1 cellular context compared by ENCODE assay signal in the genomic region with DNA sequence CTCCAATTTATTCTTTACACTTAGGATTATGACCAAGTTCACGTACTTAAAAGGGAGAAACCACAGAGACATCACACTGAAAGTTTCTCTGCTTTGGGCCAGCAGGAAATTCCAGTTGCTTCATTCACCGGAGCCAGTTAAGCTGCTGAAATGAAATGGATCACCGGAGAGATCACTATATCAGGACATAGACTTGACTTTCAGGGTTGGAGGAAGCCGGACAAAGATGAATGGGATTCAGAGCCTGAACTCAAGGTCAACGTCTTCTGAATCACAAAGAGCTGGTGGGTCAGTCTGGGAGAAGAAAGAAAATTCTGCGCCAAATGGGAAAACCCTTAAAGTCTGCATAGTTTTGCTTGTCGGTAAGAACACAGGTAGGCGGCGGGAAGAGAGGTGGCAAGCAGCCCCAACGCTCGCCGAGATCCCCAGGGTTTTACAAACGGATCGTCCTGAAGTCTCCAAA.
TF ChIP-seq lines count a peak whose summit lies in the region.

No MANE protein-coding gene starts in this region.

TF ChIP-seq in H1, 55 proteins besides CTCF, POLR2A, EP300 and RAD21 (continued from another document):
- TF ChIP-seq, protein P1, sequence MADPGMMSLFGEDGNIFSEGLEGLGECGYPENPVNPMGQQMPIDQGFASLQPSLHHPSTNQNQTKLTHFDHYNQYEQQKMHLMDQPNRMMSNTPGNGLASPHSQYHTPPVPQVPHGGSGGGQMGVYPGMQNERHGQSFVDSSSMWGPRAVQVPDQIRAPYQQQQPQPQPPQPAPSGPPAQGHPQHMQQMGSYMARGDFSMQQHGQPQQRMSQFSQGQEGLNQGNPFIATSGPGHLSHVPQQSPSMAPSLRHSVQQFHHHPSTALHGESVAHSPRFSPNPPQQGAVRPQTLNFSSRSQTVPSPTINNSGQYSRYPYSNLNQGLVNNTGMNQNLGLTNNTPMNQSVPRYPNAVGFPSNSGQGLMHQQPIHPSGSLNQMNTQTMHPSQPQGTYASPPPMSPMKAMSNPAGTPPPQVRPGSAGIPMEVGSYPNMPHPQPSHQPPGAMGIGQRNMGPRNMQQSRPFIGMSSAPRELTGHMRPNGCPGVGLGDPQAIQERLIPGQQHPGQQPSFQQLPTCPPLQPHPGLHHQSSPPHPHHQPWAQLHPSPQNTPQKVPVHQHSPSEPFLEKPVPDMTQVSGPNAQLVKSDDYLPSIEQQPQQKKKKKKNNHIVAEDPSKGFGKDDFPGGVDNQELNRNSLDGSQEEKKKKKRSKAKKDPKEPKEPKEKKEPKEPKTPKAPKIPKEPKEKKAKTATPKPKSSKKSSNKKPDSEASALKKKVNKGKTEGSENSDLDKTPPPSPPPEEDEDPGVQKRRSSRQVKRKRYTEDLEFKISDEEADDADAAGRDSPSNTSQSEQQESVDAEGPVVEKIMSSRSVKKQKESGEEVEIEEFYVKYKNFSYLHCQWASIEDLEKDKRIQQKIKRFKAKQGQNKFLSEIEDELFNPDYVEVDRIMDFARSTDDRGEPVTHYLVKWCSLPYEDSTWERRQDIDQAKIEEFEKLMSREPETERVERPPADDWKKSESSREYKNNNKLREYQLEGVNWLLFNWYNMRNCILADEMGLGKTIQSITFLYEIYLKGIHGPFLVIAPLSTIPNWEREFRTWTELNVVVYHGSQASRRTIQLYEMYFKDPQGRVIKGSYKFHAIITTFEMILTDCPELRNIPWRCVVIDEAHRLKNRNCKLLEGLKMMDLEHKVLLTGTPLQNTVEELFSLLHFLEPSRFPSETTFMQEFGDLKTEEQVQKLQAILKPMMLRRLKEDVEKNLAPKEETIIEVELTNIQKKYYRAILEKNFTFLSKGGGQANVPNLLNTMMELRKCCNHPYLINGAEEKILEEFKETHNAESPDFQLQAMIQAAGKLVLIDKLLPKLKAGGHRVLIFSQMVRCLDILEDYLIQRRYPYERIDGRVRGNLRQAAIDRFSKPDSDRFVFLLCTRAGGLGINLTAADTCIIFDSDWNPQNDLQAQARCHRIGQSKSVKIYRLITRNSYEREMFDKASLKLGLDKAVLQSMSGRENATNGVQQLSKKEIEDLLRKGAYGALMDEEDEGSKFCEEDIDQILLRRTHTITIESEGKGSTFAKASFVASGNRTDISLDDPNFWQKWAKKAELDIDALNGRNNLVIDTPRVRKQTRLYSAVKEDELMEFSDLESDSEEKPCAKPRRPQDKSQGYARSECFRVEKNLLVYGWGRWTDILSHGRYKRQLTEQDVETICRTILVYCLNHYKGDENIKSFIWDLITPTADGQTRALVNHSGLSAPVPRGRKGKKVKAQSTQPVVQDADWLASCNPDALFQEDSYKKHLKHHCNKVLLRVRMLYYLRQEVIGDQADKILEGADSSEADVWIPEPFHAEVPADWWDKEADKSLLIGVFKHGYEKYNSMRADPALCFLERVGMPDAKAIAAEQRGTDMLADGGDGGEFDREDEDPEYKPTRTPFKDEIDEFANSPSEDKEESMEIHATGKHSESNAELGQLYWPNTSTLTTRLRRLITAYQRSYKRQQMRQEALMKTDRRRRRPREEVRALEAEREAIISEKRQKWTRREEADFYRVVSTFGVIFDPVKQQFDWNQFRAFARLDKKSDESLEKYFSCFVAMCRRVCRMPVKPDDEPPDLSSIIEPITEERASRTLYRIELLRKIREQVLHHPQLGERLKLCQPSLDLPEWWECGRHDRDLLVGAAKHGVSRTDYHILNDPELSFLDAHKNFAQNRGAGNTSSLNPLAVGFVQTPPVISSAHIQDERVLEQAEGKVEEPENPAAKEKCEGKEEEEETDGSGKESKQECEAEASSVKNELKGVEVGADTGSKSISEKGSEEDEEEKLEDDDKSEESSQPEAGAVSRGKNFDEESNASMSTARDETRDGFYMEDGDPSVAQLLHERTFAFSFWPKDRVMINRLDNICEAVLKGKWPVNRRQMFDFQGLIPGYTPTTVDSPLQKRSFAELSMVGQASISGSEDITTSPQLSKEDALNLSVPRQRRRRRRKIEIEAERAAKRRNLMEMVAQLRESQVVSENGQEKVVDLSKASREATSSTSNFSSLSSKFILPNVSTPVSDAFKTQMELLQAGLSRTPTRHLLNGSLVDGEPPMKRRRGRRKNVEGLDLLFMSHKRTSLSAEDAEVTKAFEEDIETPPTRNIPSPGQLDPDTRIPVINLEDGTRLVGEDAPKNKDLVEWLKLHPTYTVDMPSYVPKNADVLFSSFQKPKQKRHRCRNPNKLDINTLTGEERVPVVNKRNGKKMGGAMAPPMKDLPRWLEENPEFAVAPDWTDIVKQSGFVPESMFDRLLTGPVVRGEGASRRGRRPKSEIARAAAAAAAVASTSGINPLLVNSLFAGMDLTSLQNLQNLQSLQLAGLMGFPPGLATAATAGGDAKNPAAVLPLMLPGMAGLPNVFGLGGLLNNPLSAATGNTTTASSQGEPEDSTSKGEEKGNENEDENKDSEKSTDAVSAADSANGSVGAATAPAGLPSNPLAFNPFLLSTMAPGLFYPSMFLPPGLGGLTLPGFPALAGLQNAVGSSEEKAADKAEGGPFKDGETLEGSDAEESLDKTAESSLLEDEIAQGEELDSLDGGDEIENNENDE (IDR thresholded peaks at IDR 0.05; ENCODE audit: insufficient replicate concordance, low read length) = no peak
TF ChIP-seq in H1: peak in this region for 0.
